In the genomic region with DNA sequence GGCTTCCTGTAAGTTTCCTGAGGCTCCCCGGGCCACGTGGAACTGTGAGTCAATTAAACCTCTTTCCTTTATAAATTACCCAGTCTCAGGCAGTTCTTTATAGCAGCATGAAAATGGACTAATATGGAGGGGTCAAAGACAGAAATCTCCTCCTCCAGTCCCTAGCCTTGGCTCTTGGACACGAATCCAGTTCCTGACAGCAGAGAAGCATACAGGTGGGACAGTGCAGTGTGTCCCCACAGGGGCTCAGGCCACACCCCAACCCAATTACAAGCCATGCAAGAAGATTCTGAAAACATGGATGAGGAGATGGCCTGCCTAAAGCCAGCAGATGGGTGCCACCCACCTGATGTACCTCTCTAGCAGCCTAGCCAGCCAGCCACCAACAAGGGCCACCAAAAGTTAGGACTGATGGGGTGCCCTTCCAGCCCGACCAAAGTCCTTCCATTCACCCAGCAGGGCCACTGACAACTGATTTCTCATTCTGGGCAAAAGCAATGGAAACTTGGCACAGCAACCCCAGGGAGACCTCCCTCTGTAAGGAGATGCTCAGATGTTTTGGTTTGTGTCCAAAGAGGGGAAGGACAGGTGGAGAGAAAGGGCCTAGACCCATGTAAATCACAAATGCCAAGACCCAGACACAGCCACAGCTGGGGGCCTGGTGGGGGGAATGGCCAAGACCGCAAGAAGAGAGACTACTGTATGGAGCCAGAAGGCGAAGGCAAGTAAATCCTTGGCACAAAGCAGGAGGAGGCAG, we compare ENCODE assay signal across 17 cellular contexts. TPM values are rescaled to one million over a fixed set of nuclear protein-coding genes. Genes with fewer than 3 reads are reported as not detected.
DNase-seq lines count a peak whose midpoint lies in the region; ATAC-seq and TF ChIP-seq lines count a peak whose summit lies in the region.
"Had no signal": no experiment of that assay in that cellular context is flagged by ENCODE, and none has a peak within 500 bp of the region (broad histone marks: within the 10 kb centered on the region; RNA-seq: fewer than 3 reads in every experiment).

No MANE protein-coding gene starts in this region.

- intact Hi-C loops in right cardiac atrium (cut with DNase I): no loop called here
- intact Hi-C loops in sciatic nerve (cut with DNase I): no loop called here
- intact Hi-C loops in activated T-helper 1 cell treated with anti-CD3 and anti-CD28 coated beads, Interleukin-12 subunit alpha, Interleukin-12 subunit beta, Interleukin-2, Interleukin-4 antibody, amounts not matched to agents 30 ng/mL and 10 ng/mL and 1 ng/mL, durations not matched to agents 14 hours and 24 hours and 36 hours (cut with micrococcal nuclease): no loop called here

- no peaks in the 10 kb centered on the region for H4K20me1 ChIP-seq in smooth muscle cell (ENCODE audit: low read depth)

- no peaks in the 10 kb centered on the region for H3K4me1 ChIP-seq in right cardiac atrium (ENCODE audit: control insufficient read depth, insufficient read depth, low read length)
- peaks cover 9% of the 10 kb centered on the region for H3K4me1 ChIP-seq in smooth muscle cell (ENCODE audit: low read depth)

- no peak overlapping the region for H3K4me3 ChIP-seq in right cardiac atrium (ENCODE audit: low read length)
- no peak overlapping the region for H3K4me3 ChIP-seq in smooth muscle cell
- H3K4me3 ChIP-seq: colonic mucosa had no signal

- H3K27me3 ChIP-seq in right cardiac atrium (ENCODE audit: control insufficient read depth, insufficient read depth) (no peaks in the 10 kb centered on the region), smooth muscle cell (ENCODE audit: low read depth) (peaks cover 6% of the 10 kb centered on the region)
- H3K27me3 ChIP-seq: colonic mucosa had no signal

- H2AFZ ChIP-seq in smooth muscle cell (ENCODE audit: low read depth): no peak overlapping the region

- H3K9ac ChIP-seq in smooth muscle cell (ENCODE audit: low read depth): no peak overlapping the region
- H3K9ac ChIP-seq: SK-N-SH had no signal

- WGBS in right cardiac atrium: 74% methylated on average over 6 of the region's 6 CpGs
- WGBS in smooth muscle cell (ENCODE audit: low lambda C conversion rate): 82% methylated on average over 6 of the region's 6 CpGs

- no peak overlapping the region for H3K27ac Mint-ChIP-seq in activated T-helper 1 cell treated with anti-CD3 and anti-CD28 coated beads, Interleukin-12 subunit alpha, Interleukin-12 subunit beta, Interleukin-2, Interleukin-4 antibody, amounts not matched to agents 30 ng/mL and 10 ng/mL and 1 ng/mL, durations not matched to agents 14 hours and 24 hours and 36 hours
- H3K27ac Mint-ChIP-seq: stimulated activated naive B cell treated with anti-CD40 and anti-IgM and Interleukin-4, amounts not matched to agents 10 μg/mL and 1 μg/mL and 100 μg/mL, for 72 hours had no signal

- no peaks in the 10 kb centered on the region for H3K9me3 ChIP-seq in right cardiac atrium (ENCODE audit: control insufficient read depth, low read length)
- H3K9me3 ChIP-seq in smooth muscle cell (replicated peaks; ENCODE audit: low read depth): no peaks in the 10 kb centered on the region
- H3K9me3 ChIP-seq: colonic mucosa, SK-N-SH had no signal

- TF ChIP-seq CTCF in smooth muscle cell (IDR thresholded peaks at IDR 0.05; ENCODE audit: borderline replicate concordance, insufficient read depth, poor library complexity, severe bottlenecking): no peak

- DNase-seq in activated effector memory CD4-positive, alpha-beta T cell treated with anti-CD3 and anti-CD28 coated beads, Interleukin-2, amount 50 U/mL, for 16 hours: peak; percentile 59
- DNase-seq in activated effector memory CD4-positive, alpha-beta T cell treated with Interleukin-2 at 50 U/mL for 16 hours: no peak
- DNase-seq in OCI-M1 (lab: John Stamatoyannopoulos, UW) (peak; percentile 20), right cardiac atrium (peak in 2 of 3 donors; percentile 41 to 58), sciatic nerve (ENCODE audit: low spot score) (peak; percentile 54), NCI-H69 (lab: John Stamatoyannopoulos, UW) (no peak), smooth muscle cell (lab: John Stamatoyannopoulos, UW; ENCODE audit: unreplicated experiment) (no peak)
- DNase-seq in activated T-helper 1 cell treated with anti-CD3 and anti-CD28 coated beads, Interleukin-12 subunit alpha, Interleukin-12 subunit beta, Interleukin-2, Interleukin-4 antibody, amounts not matched to agents 30 ng/mL and 10 ng/mL and 1 ng/mL, durations not matched to agents 14 hours and 24 hours and 36 hours (ENCODE audit: low spot score): no peak
- DNase-seq: anterior cingulate cortex; colonic mucosa; islet precursor cell; KG1; NCI-H1417 treated with DMSO at 0.1 percent for 48 hours; NCI-H345; stimulated activated naive B cell treated with anti-CD40 and anti-IgM and Interleukin-4, amounts not matched to agents 10 μg/mL and 1 μg/mL and 100 μg/mL, for 72 hours had no signal

- H3K36me3 ChIP-seq in smooth muscle cell (ENCODE audit: low read depth): no peaks in the 10 kb centered on the region
- H3K36me3 ChIP-seq: colonic mucosa had no signal

- no peaks in the 10 kb centered on the region for H3K79me2 ChIP-seq in smooth muscle cell (ENCODE audit: low read depth)

- H3K27me3 Mint-ChIP-seq in activated T-helper 1 cell treated with anti-CD3 and anti-CD28 coated beads, Interleukin-12 subunit alpha, Interleukin-12 subunit beta, Interleukin-2, Interleukin-4 antibody, amounts not matched to agents 30 ng/mL and 10 ng/mL and 1 ng/mL, durations not matched to agents 14 hours and 24 hours and 36 hours (ENCODE audit: insufficient read depth): peaks cover 29% of the 10 kb centered on the region

- ATAC-seq in right cardiac atrium (no peak), sciatic nerve (no peak)
- ATAC-seq: stimulated activated naive B cell treated with anti-CD40 and anti-IgM and Interleukin-4, amounts not matched to agents 10 μg/mL and 1 μg/mL and 100 μg/mL, for 72 hours had no signal

- H3K27ac ChIP-seq in right cardiac atrium (ENCODE audit: low read length) (no peak overlapping the region), smooth muscle cell (ENCODE audit: low read depth) (no peak overlapping the region)
- H3K27ac ChIP-seq: colonic mucosa had no signal

- H3K4me3 Mint-ChIP-seq in activated T-helper 1 cell treated with anti-CD3 and anti-CD28 coated beads, Interleukin-12 subunit alpha, Interleukin-12 subunit beta, Interleukin-2, Interleukin-4 antibody, amounts not matched to agents 30 ng/mL and 10 ng/mL and 1 ng/mL, durations not matched to agents 14 hours and 24 hours and 36 hours: no peak overlapping the region
- H3K4me3 Mint-ChIP-seq: stimulated activated naive B cell treated with anti-CD40 and anti-IgM and Interleukin-4, amounts not matched to agents 10 μg/mL and 1 μg/mL and 100 μg/mL, for 72 hours had no signal

- H3K36me3 Mint-ChIP-seq in activated T-helper 1 cell treated with anti-CD3 and anti-CD28 coated beads, Interleukin-12 subunit alpha, Interleukin-12 subunit beta, Interleukin-2, Interleukin-4 antibody, amounts not matched to agents 30 ng/mL and 10 ng/mL and 1 ng/mL, durations not matched to agents 14 hours and 24 hours and 36 hours (ENCODE audit: low read depth): no peaks in the 10 kb centered on the region
- H3K36me3 Mint-ChIP-seq: stimulated activated naive B cell treated with anti-CD40 and anti-IgM and Interleukin-4, amounts not matched to agents 10 μg/mL and 1 μg/mL and 100 μg/mL, for 72 hours had no signal

- H3K4me1 Mint-ChIP-seq in activated T-helper 1 cell treated with anti-CD3 and anti-CD28 coated beads, Interleukin-12 subunit alpha, Interleukin-12 subunit beta, Interleukin-2, Interleukin-4 antibody, amounts not matched to agents 30 ng/mL and 10 ng/mL and 1 ng/mL, durations not matched to agents 14 hours and 24 hours and 36 hours (ENCODE audit: low read depth): no peaks in the 10 kb centered on the region

- no peaks in the 10 kb centered on the region for H3K9me3 Mint-ChIP-seq in activated T-helper 1 cell treated with anti-CD3 and anti-CD28 coated beads, Interleukin-12 subunit alpha, Interleukin-12 subunit beta, Interleukin-2, Interleukin-4 antibody, amounts not matched to agents 30 ng/mL and 10 ng/mL and 1 ng/mL, durations not matched to agents 14 hours and 24 hours and 36 hours
- H3K9me3 Mint-ChIP-seq: stimulated activated naive B cell treated with anti-CD40 and anti-IgM and Interleukin-4, amounts not matched to agents 10 μg/mL and 1 μg/mL and 100 μg/mL, for 72 hours had no signal

- no peaks in the 10 kb centered on the region for H3F3A ChIP-seq in smooth muscle cell (ENCODE audit: low read depth)

- no peak overlapping the region for H3K4me2 ChIP-seq in smooth muscle cell
- H3K4me2 ChIP-seq: SK-N-SH had no signal

RNA-seq across cellular contexts. Expression of a gene that starts 13.7 kb away (rescaled TPM):
- not detected for total RNA-seq in right cardiac atrium
- not detected for polyA plus RNA-seq in right cardiac atrium
- 2.0 TPM for total RNA-seq in sciatic nerve
- total RNA-seq in smooth muscle cell: 0.54 TPM in 1 of 2 replicates, not detected in the other
- 0.34 and 0.54 TPM in 2 replicates for polyA plus RNA-seq in smooth muscle cell
- total RNA-seq in activated T-helper 1 cell treated with anti-CD3 and anti-CD28 coated beads, Interleukin-12 subunit alpha, Interleukin-12 subunit beta, Interleukin-2, Interleukin-4 antibody, amounts not matched to agents 30 ng/mL and 10 ng/mL and 1 ng/mL, durations not matched to agents 14 hours and 24 hours and 36 hours: not detected in 2 replicates

RNA-seq across cellular contexts. Expression of a gene that starts 36.2 kb away (rescaled TPM):
- total RNA-seq in right cardiac atrium: 1 to 10 TPM; 2.7 to 4.1 (median 3.5) TPM
- 2.6 TPM for polyA plus RNA-seq in right cardiac atrium
- 17.1 TPM for total RNA-seq in sciatic nerve
- total RNA-seq in smooth muscle cell: 0.13 and 0.22 TPM in 2 replicates
- polyA plus RNA-seq in smooth muscle cell: 0.89 and 1.4 TPM in 2 replicates
- total RNA-seq in activated T-helper 1 cell treated with anti-CD3 and anti-CD28 coated beads, Interleukin-12 subunit alpha, Interleukin-12 subunit beta, Interleukin-2, Interleukin-4 antibody, amounts not matched to agents 30 ng/mL and 10 ng/mL and 1 ng/mL, durations not matched to agents 14 hours and 24 hours and 36 hours: 0.96 and 1.5 TPM in 2 replicates
- total RNA-seq: epithelial cell of proximal tubule had no signal

Comparison
In these comparisons a context has a peak if more than half of its experiments do, and no peak if none do; other contexts are left out.
1. DNase-seq: peak in activated effector memory CD4-positive, alpha-beta T cell treated with anti-CD3 and anti-CD28 coated beads, Interleukin-2, amount 50 U/mL, for 16 hours (single experiment), OCI-M1 (single experiment), right cardiac atrium (2 of 3) and sciatic nerve (single experiment); none in activated effector memory CD4-positive, alpha-beta T cell treated with Interleukin-2 at 50 U/mL for 16 hours (single experiment), NCI-H69 (single experiment), smooth muscle cell (single experiment) and activated T-helper 1 cell treated with anti-CD3 and anti-CD28 coated beads, Interleukin-12 subunit alpha, Interleukin-12 subunit beta, Interleukin-2, Interleukin-4 antibody, amounts not matched to agents 30 ng/mL and 10 ng/mL and 1 ng/mL, durations not matched to agents 14 hours and 24 hours and 36 hours (single experiment).